Comparison of ENCODE assay signal across 8 cellular contexts in genomic region chr19:29843180-29844051, GRCh38. TPM values are rescaled to one million over a fixed set of nuclear protein-coding genes. Genes with fewer than 3 reads are reported as not detected.
DNase-seq lines count a peak whose midpoint lies in the region; ATAC-seq, FAIRE-seq and TF ChIP-seq lines count a peak whose summit lies in the region.

No MANE protein-coding gene starts in this region.

- H3K27ac Mint-ChIP-seq in stimulated activated naive CD8-positive, alpha-beta T cell treated with anti-CD3 and anti-CD28 coated beads, Interleukin-15, Interleukin-2, amounts not matched to agents 100 ng/mL and 50 ng/mL, for 24 hours, result no peak overlapping the region
- no peak overlapping the region for H3K27ac Mint-ChIP-seq in activated naive CD4-positive, alpha-beta T cell treated with anti-CD3 and anti-CD28 coated beads, Interleukin-2, amount 50 U/mL, for 72 hours

- H3K4me1 Mint-ChIP-seq in stimulated activated naive CD8-positive, alpha-beta T cell treated with anti-CD3 and anti-CD28 coated beads, Interleukin-15, Interleukin-2, amounts not matched to agents 100 ng/mL and 50 ng/mL, for 24 hours (ENCODE audit: low read depth), result peaks cover 15% of the 10 kb centered on the region

- no TSS peak for BruUV-seq in K562 (replicated peaks; lab: Mats Ljungman, UMichigan)

- no peaks in the 10 kb centered on the region for H3K36me3 Mint-ChIP-seq in stimulated activated naive CD8-positive, alpha-beta T cell treated with anti-CD3 and anti-CD28 coated beads, Interleukin-15, Interleukin-2, amounts not matched to agents 100 ng/mL and 50 ng/mL, for 24 hours (ENCODE audit: low read depth)
- H3K36me3 Mint-ChIP-seq in activated naive CD4-positive, alpha-beta T cell treated with anti-CD3 and anti-CD28 coated beads, Interleukin-2, amount 50 U/mL, for 72 hours, result no peaks in the 10 kb centered on the region

- in situ Hi-C loops in K562 (cut with MboI), result no loop called here

- peaks cover 17% of the 10 kb centered on the region for H4K20me1 ChIP-seq in K562 (replicated peaks; ENCODE audit: control insufficient read depth, insufficient read depth, low read length)

- POLR2A ChIA-PET in K562 (lab: Yijun Ruan, JAX), result interaction anchor here (0.6 to 1.0 kb wide), 4 partner anchors 8 to 247 kb away, joined by 3 read pairs; no protein-coding TSS in a partner anchor

- peak overlapping the region; percentile 70 for H3K4me2 ChIP-seq in K562 (ENCODE audit: insufficient read depth, low read length)

- CTCF ChIA-PET in K562 (lab: Yijun Ruan, JAX; ENCODE audit: low intra/inter-chr PET ratio), result no interaction called here

- H3K4me3 ChIP-seq in K562 (no peak overlapping the region), tibial artery (peak overlapping the region; percentile 64 to 67)

- no peak for TF ChIP-seq POLR2A in K562 (conservative IDR thresholded peaks at IDR 0.05)

- no peaks in the 10 kb centered on the region for H3K9me3 Mint-ChIP-seq in stimulated activated naive CD8-positive, alpha-beta T cell treated with anti-CD3 and anti-CD28 coated beads, Interleukin-15, Interleukin-2, amounts not matched to agents 100 ng/mL and 50 ng/mL, for 24 hours
- H3K9me3 Mint-ChIP-seq in activated naive CD4-positive, alpha-beta T cell treated with anti-CD3 and anti-CD28 coated beads, Interleukin-2, amount 50 U/mL, for 72 hours, result no peaks in the 10 kb centered on the region

- H3K27ac ChIP-seq in K562 (ENCODE audit: extremely low read depth, low read depth, low read length), result no peak overlapping the region
- no peak overlapping the region for H3K27ac ChIP-seq in tibial artery

- no peak for DNase-seq in stimulated activated naive CD8-positive, alpha-beta T cell treated with anti-CD3 and anti-CD28 coated beads, Interleukin-15, Interleukin-2, amounts not matched to agents 100 U/mL and 50 U/mL, for 24 hours
- DNase-seq in K562 (ENCODE audit: extremely low read depth in 1 of 4, low spot score in 3 of 4) (peak in 3 of 4 experiments; percentile 28 to 47 (median 46)), left colon (peak; percentile 40 to 44), tibial artery (peak; percentile 37 to 67), NCI-H524 treated with DMSO at 0.1 percent for 48 hours (lab: John Stamatoyannopoulos, UW) (no peak)
- no peak for DNase-seq in activated naive CD4-positive, alpha-beta T cell treated with anti-CD3 and anti-CD28 coated beads, Interleukin-2, amount 50 U/mL, for 72 hours (ENCODE audit: low spot score in 2 of 2)

- peaks cover 0 to 24% of the 10 kb centered on the region in 2 experiments; a peak in 4 of 5 replicates for H3K4me1 ChIP-seq in K562 (replicated peaks in 1 of 2; ENCODE audit: control insufficient read depth in 2 of 2, insufficient read depth in 2 of 2, low read length in 2 of 2)
- H3K4me1 ChIP-seq in tibial artery, result peaks cover 0 to 25% (median 19%) of the 10 kb centered on the region in 4 donors

- no peak for TF ChIP-seq RAD21 in K562 (CRISPR knock-in tag; conservative IDR thresholded peaks at IDR 0.05 in 1 of 2, IDR thresholded peaks at IDR 0.05 in 1 of 2)

- H3K27me3 ChIP-seq in K562 (ENCODE audit: control insufficient read depth in 2 of 2, insufficient read depth in 2 of 2, low read length in 2 of 2) (peaks cover 31 to 59% of the 10 kb centered on the region in 2 experiments), tibial artery (peaks cover 0 to 18% of the 10 kb centered on the region in 2 donors)

- H3K36me3 ChIP-seq in K562 (ENCODE audit: control insufficient read depth, insufficient read depth, low read length) (no peaks in the 10 kb centered on the region), tibial artery (no peaks in the 10 kb centered on the region)

- no peaks in the 10 kb centered on the region for H3K79me2 ChIP-seq in K562 (ENCODE audit: control insufficient read depth, insufficient read depth, low read length)

- TF ChIP-seq CTCF in K562 (IDR thresholded peaks at IDR 0.05 in 2 of 3, conservative IDR thresholded peaks at IDR 0.05 in 1 of 3; ENCODE audit: insufficient read depth in 2 of 3, low read depth in 1 of 3, low read length in 3 of 3) (no peak), tibial artery (IDR thresholded peaks at IDR 0.05) (no peak)

- H3K9me1 ChIP-seq in K562 (ENCODE audit: control insufficient read depth, insufficient read depth, low read length), result peaks cover 3% of the 10 kb centered on the region

- ATAC-seq in stimulated activated naive CD8-positive, alpha-beta T cell treated with anti-CD3 and anti-CD28 coated beads, Interleukin-15, Interleukin-2, amounts not matched to agents 100 U/mL and 50 U/mL, for 24 hours, result no peak
- no peak for ATAC-seq in K562
- no peak for ATAC-seq in left colon
- no peak for ATAC-seq in HG03108 (IDR thresholded peaks at IDR 0.05; ENCODE audit: unreplicated experiment)
- ATAC-seq in activated naive CD4-positive, alpha-beta T cell treated with anti-CD3 and anti-CD28 coated beads, Interleukin-2, amount 50 U/mL, for 72 hours, result no peak

- FAIRE-seq in K562 (lab: Jason Lieb, UNC), result no peak

- peak overlapping the region in 1 of 2 experiments; percentile 69; a peak in 2 of 4 replicates for H3K9ac ChIP-seq in K562 (ENCODE audit: insufficient read depth in 1 of 2, low read depth in 2 of 2, low read length in 2 of 2)

- TF ChIP-seq EP300 in K562 (IDR thresholded peaks at IDR 0.05; ENCODE audit: low read length), result no peak

- peak overlapping the region; percentile 73 for H3K4me3 Mint-ChIP-seq in stimulated activated naive CD8-positive, alpha-beta T cell treated with anti-CD3 and anti-CD28 coated beads, Interleukin-15, Interleukin-2, amounts not matched to agents 100 ng/mL and 50 ng/mL, for 24 hours

- intact Hi-C loops in K562 (cut with micrococcal nuclease) (loop anchor here (1.0 kb wide), 1 partner anchor 30 kb away; no protein-coding TSS in a partner anchor), left colon (cut with DNase I, micrococcal nuclease) (no loop called here), tibial artery (cut with DNase I; ENCODE audit: low total_unique reads) (loop anchor here (2.0 kb wide), 1 partner anchor 33 kb away; the partner anchor contains the start of gene CCNE1)

- no peak overlapping the region for H2AFZ ChIP-seq in K562 (ENCODE audit: low read depth, low read length)

- H3K27me3 Mint-ChIP-seq in stimulated activated naive CD8-positive, alpha-beta T cell treated with anti-CD3 and anti-CD28 coated beads, Interleukin-15, Interleukin-2, amounts not matched to agents 100 ng/mL and 50 ng/mL, for 24 hours, result peaks cover 6% of the 10 kb centered on the region

- H3K9me3 ChIP-seq in K562 (replicated peaks; ENCODE audit: control insufficient read depth, insufficient read depth, low read depth, low read length), result no peaks in the 10 kb centered on the region
- H3K9me3 ChIP-seq in tibial artery, result no peaks in the 10 kb centered on the region

- WGBS in K562 (ENCODE audit: insufficient coverage, low coverage, missing lambda C conversion rate), result 8% methylated on average over 43 of the region's 48 CpGs

TF ChIP-seq in K562, 482 proteins besides CTCF, POLR2A, EP300 and RAD21 (continues in another document):
- TF ChIP-seq ZNF695 (CRISPR knock-in tag; IDR thresholded peaks at IDR 0.05) (no peak), PHF8 (IDR thresholded peaks at IDR 0.05; ENCODE audit: borderline replicate concordance, low read length) (peak; percentile 18; the same call in 1 of the 2 replicates), ZKSCAN1 (IDR thresholded peaks at IDR 0.05; ENCODE audit: low read depth, low read length) (no peak), ZNF408 (CRISPR knock-in tag; IDR thresholded peaks at IDR 0.05; ENCODE audit: low read depth) (no peak)

RNA-seq across cellular contexts. Expression of gene CCNE1, which starts 31.6 kb away (rescaled TPM):
- total RNA-seq in K562 (2011; cell fraction: chromatin; rRNA removed; ENCODE audit: low replicate concordance), result 22.4 and 34.8 TPM in 2 replicates
- 21.8 and 28.7 TPM in 2 replicates for total RNA-seq in K562 (2011; cell fraction: nucleolus; rRNA removed)
- 21.8 and 24.6 TPM in 2 replicates for total RNA-seq in K562 (2011; cell fraction: nucleoplasm; rRNA removed)
- total RNA-seq in K562 (2014; rRNA removed), result 31.6 and 34.9 TPM in 2 replicates
- total RNA-seq in K562 (2014; rRNA removed; fragmentation: Illumina TruSeq; extraction: Trizol), result 31.0 and 31.1 TPM in 2 replicates
- 31.0 and 32.8 TPM in 2 replicates for total RNA-seq in K562 (2015; rRNA removed; fragmentation: Illumina TruSeq; extraction: Trizol)
- total RNA-seq in K562 (2021), result 31.8 and 34.9 TPM in 2 replicates
- 25.3 and 31.9 TPM in 2 replicates for polyA plus RNA-seq in K562 (2011; rRNA removed)
- polyA plus RNA-seq in K562 (2011; cell fraction: cytosol; rRNA removed), result 17.4 and 26.8 TPM in 2 replicates
- polyA plus RNA-seq in K562 (2011; cell fraction: nucleus; rRNA removed), result 31.1 and 34.7 TPM in 2 replicates
- 17.8 and 24.6 TPM in 2 replicates for polyA plus RNA-seq in K562 (2012)
- polyA plus RNA-seq in K562 (2014; fragmentation: Illumina TruSeq; extraction: Trizol), result 40.5 and 41.0 TPM in 2 replicates
- polyA plus RNA-seq in K562 (2014; fragmentation: Nextera tagmentation; extraction: Ambion mirVana), result 1 to 10 TPM; 6.2 to 9.8 TPM
- 32.5 and 38.1 TPM in 2 replicates for polyA plus RNA-seq in K562 (2014; rRNA removed)
- polyA minus RNA-seq in K562 (2011; rRNA and poly(A)+ RNA removed), result 21.7 and 24.9 TPM in 2 replicates
- 6.5 and 13.8 TPM in 2 replicates for polyA minus RNA-seq in K562 (2011; cell fraction: cytosol; rRNA and poly(A)+ RNA removed)
- 16.0 and 17.8 TPM in 2 replicates for polyA minus RNA-seq in K562 (2011; cell fraction: nucleus; rRNA and poly(A)+ RNA removed)
- 1 to 10 TPM; 4.0 to 4.5 TPM for total RNA-seq in left colon
- 10 to 100 TPM; 43.5 to 48.6 TPM for total RNA-seq in activated naive CD4-positive, alpha-beta T cell treated with anti-CD3 and anti-CD28 coated beads, Interleukin-2, amount 50 U/mL, for 72 hours

Comparison
In these comparisons a context has a peak if more than half of its experiments do, and no peak if none do; other contexts are left out.
1. DNase-seq: peak in K562 (3 of 4), left colon (2 of 2) and tibial artery (2 of 2); none in stimulated activated naive CD8-positive, alpha-beta T cell treated with anti-CD3 and anti-CD28 coated beads, Interleukin-15, Interleukin-2, amounts not matched to agents 100 U/mL and 50 U/mL, for 24 hours (single experiment), NCI-H524 treated with DMSO at 0.1 percent for 48 hours (single experiment) and activated naive CD4-positive, alpha-beta T cell treated with anti-CD3 and anti-CD28 coated beads, Interleukin-2, amount 50 U/mL, for 72 hours (0 of 2).
2. RNA of gene CCNE1, which starts 31.6 kb away (total RNA-seq): 43.5 to 48.6 TPM in activated naive CD4-positive, alpha-beta T cell treated with anti-CD3 and anti-CD28 coated beads, Interleukin-2, amount 50 U/mL, for 72 hours and 21.8 to 34.9 TPM in K562; 4.0 to 4.5 TPM in left colon; every median in the first group is over 4 times any median in the second.
3. intact Hi-C loops: an anchor here in K562 (1.0 kb wide) and tibial artery (2.0 kb wide); none called in left colon.